In genomic region chr5:59126665-59127354, GRCh38 we compare ENCODE assay signal across 9 cellular contexts.
A peak's percentile ranks its signal among the peaks of the same experiment; 100 is the strongest.
DNase-seq lines count a peak whose midpoint lies in the region; ATAC-seq, FAIRE-seq and TF ChIP-seq lines count a peak whose summit lies in the region.
"Had no signal": no experiment of that assay in that cellular context is flagged by ENCODE, and none has a peak within 500 bp of the region (broad histone marks: within the 10 kb centered on the region; RNA-seq: fewer than 3 reads in every experiment).

No MANE protein-coding gene starts in this region.

- H3K36me3 ChIP-seq in GM12878 (ENCODE audit: control insufficient read depth in 2 of 2, insufficient read depth in 2 of 2, low read length in 1 of 2) (no peaks in the 10 kb centered on the region), HepG2 (replicated peaks in 1 of 2; ENCODE audit: control insufficient read depth in 1 of 2, insufficient read depth in 2 of 2, low read length in 2 of 2) (no peaks in the 10 kb centered on the region)

- BruUV-seq in GM12878 (replicated peaks; lab: Mats Ljungman, UMichigan) = no TSS peak
- no TSS peak for BruUV-seq in HepG2 (replicated peaks; lab: Mats Ljungman, UMichigan)

- POLR2A ChIA-PET in GM12878 (lab: Charles Lee) = interaction anchor here (1.6 kb wide), 1 partner anchor 54 kb away, joined by 3 read pairs; no protein-coding TSS in a partner anchor
- POLR2A ChIA-PET in HepG2 (lab: Yijun Ruan, JAX) = no interaction called here

- H3K27me3 ChIP-seq in GM12878 (replicated peaks in 1 of 2; ENCODE audit: control insufficient read depth in 2 of 2, insufficient read depth in 2 of 2, low read length in 1 of 2) (no peaks in the 10 kb centered on the region; a peak in 1 of 4 replicates), HepG2 (ENCODE audit: control insufficient read depth in 1 of 2, insufficient read depth in 2 of 2, low read length in 2 of 2) (no peaks in the 10 kb centered on the region)

- H3K79me2 ChIP-seq in GM12878 (ENCODE audit: control insufficient read depth, insufficient read depth, low read length) (no peaks in the 10 kb centered on the region), HepG2 (ENCODE audit: insufficient read depth, low read length) (no peaks in the 10 kb centered on the region)

- ATAC-seq in GM12878 = no peak
- ATAC-seq in HepG2 = no peak; the same call in 2 of the 3 replicates

- SMC1A ChIA-PET in GM12878 (lab: Charles Lee; ENCODE audit: uncharacterized antibody, unreplicated experiment) = interaction anchor here (1.6 to 1.8 kb wide), 2 partner anchors 11 to 18 kb away, joined by 3 to 6 read pairs; no protein-coding TSS in a partner anchor

- H2AFZ ChIP-seq in GM12878 (ENCODE audit: control insufficient read depth, low read depth, low read length) (no peak overlapping the region), HepG2 (ENCODE audit: low read length) (no peak overlapping the region)

- H3K4me1 ChIP-seq in GM12878 (ENCODE audit: control insufficient read depth, insufficient read depth, low read length) (no peaks in the 10 kb centered on the region; the same call in 1 of the 2 replicates), HepG2 (ENCODE audit: insufficient read depth, low read length) (0 out of 2 replicates have a peak, but pooled peaks cover 8% of the 10 kb centered on the region)

- RAD21 ChIA-PET in GM12878 (lab: Charles Lee; ENCODE audit: unreplicated experiment) = interaction anchor here (1.9 kb wide), 1 partner anchor 11 kb away, joined by 5 read pairs; no protein-coding TSS in a partner anchor

- WGBS in GM12878 (ENCODE audit: insufficient coverage, insufficient replicate concordance, low lambda C conversion rate, missing lambda C conversion rate) = 67% methylated on average over 11 of the region's 11 CpGs
- 81% methylated on average over 11 of the region's 11 CpGs for WGBS in HepG2 (ENCODE audit: low lambda C conversion rate)

- TF ChIP-seq POLR2A in GM12878 (IDR thresholded peaks at IDR 0.05; ENCODE audit: low read depth, low read length) (no peak), HepG2 (IDR thresholded peaks at IDR 0.05; ENCODE audit: insufficient read depth in 1 of 2, low read depth in 2 of 2, low read length in 2 of 2) (no peak)

- no peak for TF ChIP-seq CTCF in GM12878 (IDR thresholded peaks at IDR 0.05 in 2 of 3, conservative IDR thresholded peaks at IDR 0.05 in 1 of 3; ENCODE audit: control insufficient read depth in 2 of 3, extremely low read depth in 1 of 3, insufficient read depth in 1 of 3, low read depth in 3 of 3, low read length in 3 of 3)
- TF ChIP-seq CTCF in HepG2 (CRISPR knock-in tag; IDR thresholded peaks at IDR 0.05) = no peak

- H3K4me3 ChIP-seq in GM12878 (no peak overlapping the region; the same call in 1 of the 2 replicates), HepG2 (replicated peaks in 1 of 3; ENCODE audit: insufficient read depth in 1 of 3, low read depth in 2 of 3, low read length in 3 of 3) (no peak overlapping the region)

- DNase-seq in activated gamma-delta T cell treated with anti-CD3 and anti-CD28 coated beads, Interleukin-2, amount 50 U/mL, for 16 hours (ENCODE audit: low read depth) = peak; percentile 1
- no peak for DNase-seq in activated gamma-delta T cell treated with Interleukin-2 at 50 U/mL for 16 hours
- no peak for DNase-seq in GM12878 (ENCODE audit: low read depth, low spot score)
- DNase-seq in HepG2 (ENCODE audit: low spot score) = no peak
- DNase-seq in urothelium cell line (ENCODE audit: low spot score) = no peak
- no peak for DNase-seq in NCI-H2081 (lab: John Stamatoyannopoulos, UW)
- no peak for DNase-seq in NOMO-1 treated with DMSO at 0.1 percent for 48 hours (lab: John Stamatoyannopoulos, UW; ENCODE audit: unreplicated experiment)
- DNase-seq in central memory CD4-positive, alpha-beta T cell = no peak

- intact Hi-C loops in GM12878 (cut with micrococcal nuclease; ENCODE audit: unreplicated experiment) (loop anchor here (2.0 kb wide), 2 partner anchors 52 to 92 kb away; no protein-coding TSS in a partner anchor), HepG2 (cut with micrococcal nuclease; ENCODE audit: unreplicated experiment) (no loop called here)

- in situ Hi-C loops in GM12878 (cut with MboI) = no loop called here
- in situ Hi-C loops in HepG2 (cut with HindIII; ENCODE audit: extremely low pct_ligation_motif_present, low pct_unique_long_range_greater_than_20kb) = no loop called here

- no peaks in the 10 kb centered on the region; the same call in 2 of the 3 replicates for H3K9me3 ChIP-seq in GM12878 (replicated peaks; ENCODE audit: control insufficient read depth, insufficient read depth, low read length)
- no peaks in the 10 kb centered on the region for H3K9me3 ChIP-seq in HepG2 (ENCODE audit: low read length)

- H4K20me1 ChIP-seq in GM12878 (ENCODE audit: control insufficient read depth, insufficient read depth) (no peaks in the 10 kb centered on the region), HepG2 (ENCODE audit: insufficient read depth, low read length) (no peaks in the 10 kb centered on the region)

- TF ChIP-seq RAD21 in GM12878 (IDR thresholded peaks at IDR 0.05; ENCODE audit: insufficient read depth, low read depth, low read length) = no peak
- no peak for TF ChIP-seq RAD21 in HepG2 (CRISPR knock-in tag; IDR thresholded peaks at IDR 0.05)

- peak overlapping the region; percentile 41; the same call in 1 of the 2 replicates for H3K4me2 ChIP-seq in GM12878 (ENCODE audit: control insufficient read depth, insufficient read depth)
- H3K4me2 ChIP-seq in HepG2 (ENCODE audit: low read depth, low read length) = peak overlapping the region; percentile 40

- H3K9ac ChIP-seq in GM12878 (ENCODE audit: control insufficient read depth, insufficient read depth, low read length) (no peak overlapping the region), HepG2 (ENCODE audit: insufficient read depth, low read depth, low read length) (peak overlapping the region; percentile 13; the same call in 1 of the 2 replicates)

- FAIRE-seq in GM12878 (lab: Jason Lieb, UNC) = no peak
- FAIRE-seq in HepG2 (lab: Jason Lieb, UNC) = no peak
- FAIRE-seq in urothelium cell line (lab: Jason Lieb, UNC) = peak; percentile 55
- FAIRE-seq: G401.6 had no signal

- H3K27ac ChIP-seq in GM12878 (ENCODE audit: control insufficient read depth, insufficient read depth) (no peak overlapping the region), HepG2 (ENCODE audit: extremely low read length, insufficient read depth, low read length) (no peak overlapping the region)

- CTCF ChIA-PET in GM12878 (lab: Yijun Ruan, JAX) (interaction anchor here (1.3 to 1.4 kb wide), 2 partner anchors 48 to 240 kb away, joined by 3 to 4 read pairs; no protein-coding TSS in a partner anchor), HepG2 (lab: Yijun Ruan, JAX; ENCODE audit: low intra/inter-chr PET ratio, low total read pairs) (no interaction called here)

- no peak for TF ChIP-seq EP300 in GM12878 (IDR thresholded peaks at IDR 0.05; ENCODE audit: borderline replicate concordance in 1 of 2, control insufficient read depth in 1 of 2, low read depth in 2 of 2, low read length in 2 of 2)
- TF ChIP-seq EP300 in HepG2 (IDR thresholded peaks at IDR 0.05; ENCODE audit: low read depth in 2 of 2, low read length in 2 of 2) = no peak
- TF ChIP-seq EP300 in HepG2 (CRISPR knock-in tag; IDR thresholded peaks at IDR 0.05; ENCODE audit: borderline replicate concordance) = no peak

TF ChIP-seq in GM12878, 131 proteins besides CTCF, POLR2A, EP300 and RAD21 (continues in another document):
- TF ChIP-seq SP1 (IDR thresholded peaks at IDR 0.05; ENCODE audit: low read depth, low read length) = no peak
- TF ChIP-seq YY1 (IDR thresholded peaks at IDR 0.05; ENCODE audit: low read depth, low read length) = no peak
- TF ChIP-seq ZNF622 (IDR thresholded peaks at IDR 0.05) = no peak

TF ChIP-seq in HepG2, 621 proteins besides CTCF, POLR2A, EP300 and RAD21 (continues in another document):
- TF ChIP-seq RARA (CRISPR knock-in tag; IDR thresholded peaks at IDR 0.05) (no peak), PHF21A (CRISPR knock-in tag; IDR thresholded peaks at IDR 0.05) (no peak)
- TF ChIP-seq, protein P1, sequence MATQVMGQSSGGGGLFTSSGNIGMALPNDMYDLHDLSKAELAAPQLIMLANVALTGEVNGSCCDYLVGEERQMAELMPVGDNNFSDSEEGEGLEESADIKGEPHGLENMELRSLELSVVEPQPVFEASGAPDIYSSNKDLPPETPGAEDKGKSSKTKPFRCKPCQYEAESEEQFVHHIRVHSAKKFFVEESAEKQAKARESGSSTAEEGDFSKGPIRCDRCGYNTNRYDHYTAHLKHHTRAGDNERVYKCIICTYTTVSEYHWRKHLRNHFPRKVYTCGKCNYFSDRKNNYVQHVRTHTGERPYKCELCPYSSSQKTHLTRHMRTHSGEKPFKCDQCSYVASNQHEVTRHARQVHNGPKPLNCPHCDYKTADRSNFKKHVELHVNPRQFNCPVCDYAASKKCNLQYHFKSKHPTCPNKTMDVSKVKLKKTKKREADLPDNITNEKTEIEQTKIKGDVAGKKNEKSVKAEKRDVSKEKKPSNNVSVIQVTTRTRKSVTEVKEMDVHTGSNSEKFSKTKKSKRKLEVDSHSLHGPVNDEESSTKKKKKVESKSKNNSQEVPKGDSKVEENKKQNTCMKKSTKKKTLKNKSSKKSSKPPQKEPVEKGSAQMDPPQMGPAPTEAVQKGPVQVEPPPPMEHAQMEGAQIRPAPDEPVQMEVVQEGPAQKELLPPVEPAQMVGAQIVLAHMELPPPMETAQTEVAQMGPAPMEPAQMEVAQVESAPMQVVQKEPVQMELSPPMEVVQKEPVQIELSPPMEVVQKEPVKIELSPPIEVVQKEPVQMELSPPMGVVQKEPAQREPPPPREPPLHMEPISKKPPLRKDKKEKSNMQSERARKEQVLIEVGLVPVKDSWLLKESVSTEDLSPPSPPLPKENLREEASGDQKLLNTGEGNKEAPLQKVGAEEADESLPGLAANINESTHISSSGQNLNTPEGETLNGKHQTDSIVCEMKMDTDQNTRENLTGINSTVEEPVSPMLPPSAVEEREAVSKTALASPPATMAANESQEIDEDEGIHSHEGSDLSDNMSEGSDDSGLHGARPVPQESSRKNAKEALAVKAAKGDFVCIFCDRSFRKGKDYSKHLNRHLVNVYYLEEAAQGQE (IDR thresholded peaks at IDR 0.05; ENCODE audit: borderline replicate concordance in 1 of 2, low read depth in 1 of 2, low read length in 2 of 2) = peak in 1 of 2 experiments; percentile 64; a peak in 1 of 4 replicates
